In the genomic region with DNA sequence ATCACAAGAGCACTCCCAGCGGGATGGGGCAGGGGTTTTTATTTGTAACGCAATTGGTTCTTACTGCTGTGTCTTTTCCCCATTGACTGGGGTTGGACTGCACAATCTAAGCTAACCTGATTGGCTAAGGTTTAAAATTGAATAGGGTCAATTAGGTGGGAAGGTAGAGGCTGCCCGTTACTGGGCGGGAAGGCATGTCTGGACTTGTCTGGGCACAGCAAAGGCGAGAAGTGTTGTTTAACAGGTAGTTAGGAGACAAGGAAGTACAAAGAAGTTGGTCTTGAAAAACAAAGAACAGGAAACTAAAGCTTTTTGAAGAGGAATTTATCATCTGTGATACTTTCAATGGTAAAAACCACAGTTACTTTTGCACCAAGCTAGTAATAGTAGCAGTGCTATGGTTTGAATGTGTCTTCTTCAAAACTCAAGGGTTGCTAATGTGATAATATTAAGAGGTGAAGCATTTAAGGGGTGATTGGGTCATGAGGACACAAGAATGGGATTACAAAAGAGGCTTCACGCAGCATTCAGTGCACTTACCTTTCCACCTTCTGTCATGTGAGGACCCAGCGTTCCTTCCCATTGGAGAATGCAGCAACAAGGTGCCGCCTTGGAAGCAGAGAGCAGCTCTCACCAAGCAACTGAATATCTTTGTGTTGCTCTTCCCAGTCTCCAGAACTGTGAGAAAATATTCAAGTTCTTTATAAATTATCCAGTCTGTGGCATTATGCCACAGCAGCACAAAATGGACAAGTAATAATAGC, we compare ENCODE assay signal across 1 cellular context.
TF ChIP-seq lines count a peak whose summit lies in the region.

No MANE protein-coding gene starts in this region.

TF ChIP-seq in GM23338, 12 proteins besides CTCF, POLR2A, EP300 and RAD21 (continued from another document):
- TF ChIP-seq, protein P1, sequence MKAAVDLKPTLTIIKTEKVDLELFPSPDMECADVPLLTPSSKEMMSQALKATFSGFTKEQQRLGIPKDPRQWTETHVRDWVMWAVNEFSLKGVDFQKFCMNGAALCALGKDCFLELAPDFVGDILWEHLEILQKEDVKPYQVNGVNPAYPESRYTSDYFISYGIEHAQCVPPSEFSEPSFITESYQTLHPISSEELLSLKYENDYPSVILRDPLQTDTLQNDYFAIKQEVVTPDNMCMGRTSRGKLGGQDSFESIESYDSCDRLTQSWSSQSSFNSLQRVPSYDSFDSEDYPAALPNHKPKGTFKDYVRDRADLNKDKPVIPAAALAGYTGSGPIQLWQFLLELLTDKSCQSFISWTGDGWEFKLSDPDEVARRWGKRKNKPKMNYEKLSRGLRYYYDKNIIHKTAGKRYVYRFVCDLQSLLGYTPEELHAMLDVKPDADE (IDR thresholded peaks at IDR 0.05), result no peak
- TF ChIP-seq ZNF331 (CRISPR knock-in tag; IDR thresholded peaks at IDR 0.05; ENCODE audit: low read depth), result no peak
